In genomic region chr19:2037676-2038255, GRCh38 we compare ENCODE assay signal across 14 cellular contexts. TPM values are rescaled to one million over a fixed set of nuclear protein-coding genes. Genes with fewer than 3 reads are reported as not detected.
DNase-seq lines count a peak whose midpoint lies in the region; ATAC-seq and TF ChIP-seq lines count a peak whose summit lies in the region.
"Had no signal": no experiment of that assay in that cellular context is flagged by ENCODE, and none has a peak within 500 bp of the region (broad histone marks: within the 10 kb centered on the region; RNA-seq: fewer than 3 reads in every experiment).

No MANE protein-coding gene starts in this region.

- H3K36me3 ChIP-seq in A673 (ENCODE audit: insufficient read depth, low read length, poor library complexity, severe bottlenecking) (peaks cover 36% of the 10 kb centered on the region), neural progenitor cell (no peaks in the 10 kb centered on the region)

- POLR2A ChIA-PET in A673 (lab: Charles Lee; ENCODE audit: low non-redundant PET) (interaction anchor here (0.5 kb wide), 1 partner anchor 1099 kb away, joined by 5 read pairs; no protein-coding TSS in a partner anchor), activated B cell treated with CpG ODN at 0.5 μM for 24 hours (lab: Charles Lee) (interaction anchor here (0.6 to 59.1 kb wide), 10 partner anchors 9 to 522 kb away, joined by 3 to 2723 read pairs (median 5); partner anchors contain the start of genes BTBD2, IZUMO4, MKNK2 and MOB3A)

- peaks cover 33% of the 10 kb centered on the region for H3F3A ChIP-seq in neural progenitor cell (ENCODE audit: low read depth)

- TF ChIP-seq CTCF in A673 (conservative IDR thresholded peaks at IDR 0.05; ENCODE audit: low read depth, low read length) = no peak
- no peak for TF ChIP-seq CTCF in GM12865 (IDR thresholded peaks at IDR 0.05; ENCODE audit: insufficient read depth, low read depth, low read length, missing control alignments)
- no peak for TF ChIP-seq CTCF in activated B cell treated with CpG ODN at 0.5 μM for 24 hours (IDR thresholded peaks at IDR 0.05)
- TF ChIP-seq CTCF in neural progenitor cell (IDR thresholded peaks at IDR 0.05) = no peak

- H3K36me3 Mint-ChIP-seq in activated B cell treated with CpG ODN at 0.5 μM for 24 hours (ENCODE audit: low read depth) (peaks cover 36% of the 10 kb centered on the region), neural progenitor cell (peaks cover 8% of the 10 kb centered on the region)

- H3K27me3 ChIP-seq in A673 (replicated peaks; ENCODE audit: insufficient read depth, low read depth, low read length, poor library complexity) (no peaks in the 10 kb centered on the region), neural progenitor cell (no peaks in the 10 kb centered on the region)
- H3K27me3 ChIP-seq: SJSA1 had no signal

- H3K27me3 Mint-ChIP-seq in activated B cell treated with CpG ODN at 0.5 μM for 24 hours = no peaks in the 10 kb centered on the region
- no peaks in the 10 kb centered on the region for H3K27me3 Mint-ChIP-seq in neural progenitor cell (ENCODE audit: insufficient read depth, low read depth)

- CTCF ChIA-PET in A673 (lab: Charles Lee) = no interaction called here
- CTCF ChIA-PET in activated B cell treated with CpG ODN at 0.5 μM for 24 hours (lab: Charles Lee) = no interaction called here

- H3K27ac ChIP-seq in A673 (ENCODE audit: low read depth, low read length, poor library complexity, severe bottlenecking) = no peak overlapping the region
- peak overlapping the region; percentile 37 for H3K27ac ChIP-seq in neural progenitor cell
- H3K27ac ChIP-seq: SJSA1 had no signal

- DNase-seq in A673 (ENCODE audit: low spot score) = no peak
- DNase-seq in GM12865 (ENCODE audit: low read depth) = peak; percentile 14
- DNase-seq in activated B cell treated with CpG ODN at 0.5 μM for 24 hours = no peak
- no peak for DNase-seq in neural progenitor cell (ENCODE audit: low spot score)
- DNase-seq in NOMO-1 treated with DMSO at 0.1 percent for 48 hours (lab: John Stamatoyannopoulos, UW; ENCODE audit: unreplicated experiment) = no peak
- DNase-seq in central memory CD4-positive, alpha-beta T cell = no peak
- DNase-seq in germinal center (ENCODE audit: low spot score) = no peak
- DNase-seq: activated CD4-positive, alpha-beta T cell treated with anti-CD3 and anti-CD28 coated beads, Interleukin-2, amount 50 U/mL, for 4 hours; amniotic stem cell; KG1; mesenchymal stem cell; NCI-H2227 treated with DMSO at 0.1 percent for 48 hours had no signal

- peaks cover 16% of the 10 kb centered on the region for H3K79me2 ChIP-seq in neural progenitor cell (ENCODE audit: low read depth)

- H3K4me2 ChIP-seq in neural progenitor cell = no peak overlapping the region

- H3K4me1 ChIP-seq in A673 (ENCODE audit: insufficient read depth, low read length, poor library complexity, severe bottlenecking) (peaks cover 24% of the 10 kb centered on the region), neural progenitor cell (peaks cover 22% of the 10 kb centered on the region)

- intact Hi-C loops in A673 (cut with micrococcal nuclease; ENCODE audit: unreplicated experiment) (no loop called here), activated B cell treated with CpG ODN at 0.5 μM for 24 hours (cut with micrococcal nuclease) (no loop called here)

- peaks cover 3% of the 10 kb centered on the region for H3K9me3 Mint-ChIP-seq in activated B cell treated with CpG ODN at 0.5 μM for 24 hours
- H3K9me3 Mint-ChIP-seq in neural progenitor cell = peaks cover 2% of the 10 kb centered on the region

- H3K4me3 ChIP-seq in A673 (ENCODE audit: low read depth, low read length, poor library complexity, severe bottlenecking) (no peak overlapping the region), GM12865 (ENCODE audit: low read depth, low read length) (no peak overlapping the region), neural progenitor cell (no peak overlapping the region)
- H3K4me3 ChIP-seq: SJSA1 had no signal

- H3K27ac Mint-ChIP-seq in activated B cell treated with CpG ODN at 0.5 μM for 24 hours (peak overlapping the region; percentile 41), neural progenitor cell (no peak overlapping the region)

- H3K4me1 Mint-ChIP-seq in activated B cell treated with CpG ODN at 0.5 μM for 24 hours (peaks cover 47% of the 10 kb centered on the region), neural progenitor cell (peaks cover 11% of the 10 kb centered on the region)

- peaks cover 6% of the 10 kb centered on the region for H3K9me3 ChIP-seq in A673 (ENCODE audit: low read depth, low read length, poor library complexity, severe bottlenecking)
- no peaks in the 10 kb centered on the region for H3K9me3 ChIP-seq in neural progenitor cell (ENCODE audit: low read depth)

- H3K9ac ChIP-seq in neural progenitor cell = no peak overlapping the region

- H3K4me3 Mint-ChIP-seq in activated B cell treated with CpG ODN at 0.5 μM for 24 hours (no peak overlapping the region), neural progenitor cell (no peak overlapping the region)

- peaks cover 11% of the 10 kb centered on the region for H4K20me1 ChIP-seq in neural progenitor cell (ENCODE audit: low read depth)

- ATAC-seq in activated B cell treated with CpG ODN at 0.5 μM for 24 hours (ENCODE audit: low read depth) (no peak), HG02870 (IDR thresholded peaks at IDR 0.05; ENCODE audit: unreplicated experiment) (no peak)

- H2AFZ ChIP-seq in neural progenitor cell (replicated peaks) = no peak overlapping the region

- BruUV-seq in A673 (replicated peaks; lab: Mats Ljungman, UMichigan) = TSS peak; percentile 35

RNA-seq across cellular contexts. Expression of gene MKNK2, which starts 13.3 kb away (rescaled TPM):
- 106 and 107 TPM in 2 replicates for total RNA-seq in A673 (2021)
- total RNA-seq in activated B cell treated with CpG ODN at 0.5 μM for 24 hours = 1,134 and 1,197 TPM in 2 replicates
- total RNA-seq in neural progenitor cell (ENCODE audit: low replicate concordance) = 46.0 and 106 TPM in 2 replicates

RNA-seq across cellular contexts. Expression of gene BTBD2, which starts 22.3 kb away (rescaled TPM):
- 91.7 and 110 TPM in 2 replicates for total RNA-seq in A673 (2021)
- 55.1 and 57.3 TPM in 2 replicates for total RNA-seq in activated B cell treated with CpG ODN at 0.5 μM for 24 hours
- total RNA-seq in neural progenitor cell (ENCODE audit: low replicate concordance) = 48.8 and 148 TPM in 2 replicates

RNA-seq across cellular contexts. Expression of gene MOB3A, which starts 58.4 kb away (rescaled TPM):
- total RNA-seq in A673 (2021) = 40.7 and 47.1 TPM in 2 replicates
- total RNA-seq in activated B cell treated with CpG ODN at 0.5 μM for 24 hours = 179 and 189 TPM in 2 replicates
- total RNA-seq in neural progenitor cell (ENCODE audit: low replicate concordance) = 6.0 and 15.9 TPM in 2 replicates

RNA-seq across cellular contexts. Expression of gene IZUMO4, which starts 58.9 kb away (rescaled TPM):
- total RNA-seq in A673 (2021) (1.6 and 2.5 TPM in 2 replicates), activated B cell treated with CpG ODN at 0.5 μM for 24 hours (73.0 and 78.6 TPM in 2 replicates), neural progenitor cell (ENCODE audit: low replicate concordance) (3.7 TPM in 1 of 2 replicates, not detected in the other)

Comparison
In these comparisons a context has a peak if more than half of its experiments do, and no peak if none do; other contexts are left out.
1. RNA of gene MKNK2, which starts 13.3 kb away (total RNA-seq): 1,134 to 1,197 TPM in activated B cell treated with CpG ODN at 0.5 μM for 24 hours; 106 to 107 TPM in A673 and 46.0 to 106 TPM in neural progenitor cell; every median in the first group is over 10 times any median in the second.